In the genomic region with DNA sequence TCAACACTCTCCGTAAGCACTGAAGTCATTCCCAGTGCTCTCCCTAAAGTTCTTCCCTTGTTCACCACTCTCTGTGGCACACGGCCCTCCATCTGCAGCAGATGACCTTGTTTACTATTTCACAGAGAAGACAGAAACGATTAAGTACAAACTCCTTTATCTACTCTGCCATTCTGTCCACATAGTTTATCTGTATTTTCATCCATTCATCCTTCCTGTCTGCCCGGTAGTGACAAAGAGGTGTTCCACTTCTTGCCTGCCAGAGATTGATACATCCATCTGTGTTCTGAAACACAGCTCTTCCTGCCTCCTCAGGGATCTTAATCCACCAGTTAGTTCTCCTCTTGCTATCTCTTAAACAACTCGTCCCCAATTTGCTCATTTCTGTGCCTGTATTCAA, we compare ENCODE assay signal across 1 cellular context.
TF ChIP-seq lines count a peak whose summit lies in the region.

No MANE protein-coding gene starts in this region.

TF ChIP-seq in K562, 482 proteins besides CTCF, POLR2A, EP300 and RAD21 (continued from another document and continues in another):
- TF ChIP-seq, protein P1, sequence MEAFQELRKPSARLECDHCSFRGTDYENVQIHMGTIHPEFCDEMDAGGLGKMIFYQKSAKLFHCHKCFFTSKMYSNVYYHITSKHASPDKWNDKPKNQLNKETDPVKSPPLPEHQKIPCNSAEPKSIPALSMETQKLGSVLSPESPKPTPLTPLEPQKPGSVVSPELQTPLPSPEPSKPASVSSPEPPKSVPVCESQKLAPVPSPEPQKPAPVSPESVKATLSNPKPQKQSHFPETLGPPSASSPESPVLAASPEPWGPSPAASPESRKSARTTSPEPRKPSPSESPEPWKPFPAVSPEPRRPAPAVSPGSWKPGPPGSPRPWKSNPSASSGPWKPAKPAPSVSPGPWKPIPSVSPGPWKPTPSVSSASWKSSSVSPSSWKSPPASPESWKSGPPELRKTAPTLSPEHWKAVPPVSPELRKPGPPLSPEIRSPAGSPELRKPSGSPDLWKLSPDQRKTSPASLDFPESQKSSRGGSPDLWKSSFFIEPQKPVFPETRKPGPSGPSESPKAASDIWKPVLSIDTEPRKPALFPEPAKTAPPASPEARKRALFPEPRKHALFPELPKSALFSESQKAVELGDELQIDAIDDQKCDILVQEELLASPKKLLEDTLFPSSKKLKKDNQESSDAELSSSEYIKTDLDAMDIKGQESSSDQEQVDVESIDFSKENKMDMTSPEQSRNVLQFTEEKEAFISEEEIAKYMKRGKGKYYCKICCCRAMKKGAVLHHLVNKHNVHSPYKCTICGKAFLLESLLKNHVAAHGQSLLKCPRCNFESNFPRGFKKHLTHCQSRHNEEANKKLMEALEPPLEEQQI (IDR thresholded peaks at IDR 0.05) = peak; percentile 92
- TF ChIP-seq ARID2 (IDR thresholded peaks at IDR 0.05) (no peak), FOXM1 (IDR thresholded peaks at IDR 0.05; ENCODE audit: low read depth) (peak; percentile 97), FOXM1 (CRISPR knock-in tag; IDR thresholded peaks at IDR 0.05; ENCODE audit: low read depth) (no peak), MTA1 (IDR thresholded peaks at IDR 0.05; ENCODE audit: borderline replicate concordance) (peak; percentile 41; the same call in 1 of the 2 replicates), NCOR1 (IDR thresholded peaks at IDR 0.05) (peak; percentile 99), DPF2 (IDR thresholded peaks at IDR 0.05) (peak; percentile 96), CREB1 (IDR thresholded peaks at IDR 0.05) (peak; percentile 64; the same call in 1 of the 2 replicates), CREB1 (CRISPR knock-in tag; IDR thresholded peaks at IDR 0.05) (no peak), MTA3 (IDR thresholded peaks at IDR 0.05; ENCODE audit: borderline replicate concordance) (peak; percentile 46; the same call in 1 of the 2 replicates), SMARCE1 (IDR thresholded peaks at IDR 0.05) (peak; percentile 84), ELF4 (CRISPR knock-in tag; IDR thresholded peaks at IDR 0.05) (0 out of 2 replicates have a peak, but pooled peaks have one; percentile 33), NFIC (IDR thresholded peaks at IDR 0.05) (peak; percentile 94), JUND (IDR thresholded peaks at IDR 0.05; ENCODE audit: borderline replicate concordance, low read depth, low read length) (peak; percentile 61; the same call in 1 of the 2 replicates), JUND (tag; IDR thresholded peaks at IDR 0.05; ENCODE audit: borderline replicate concordance, low read depth, low read length) (peak; percentile 26; the same call in 1 of the 3 replicates), TCFL5 (CRISPR knock-in tag; conservative IDR thresholded peaks at IDR 0.05) (no peak), RCOR1 (IDR thresholded peaks at IDR 0.05; ENCODE audit: borderline replicate concordance in 1 of 2, low read depth in 2 of 2, low read length in 2 of 2) (peak in 1 of 2 experiments; percentile 87; a peak in 2 of 4 replicates), PYGO2 (tag; IDR thresholded peaks at IDR 0.05) (peak; percentile 68; the same call in 1 of the 2 replicates), KDM1A (IDR thresholded peaks at IDR 0.05) (peak; percentile 83 to 90), ZNF644 (tag; IDR thresholded peaks at IDR 0.05; ENCODE audit: low read depth) (peak; percentile 71; the same call in 1 of the 2 replicates), EP400 (IDR thresholded peaks at IDR 0.05) (peak; percentile 56; the same call in 1 of the 2 replicates), MAFG (tag; conservative IDR thresholded peaks at IDR 0.05) (0 out of 2 replicates have a peak, but pooled peaks have one; percentile 11), PCBP2 (IDR thresholded peaks at IDR 0.05; ENCODE audit: low read depth, low read length, poor library complexity, severe bottlenecking) (no peak), NR2C1 (IDR thresholded peaks at IDR 0.05) (0 out of 2 replicates have a peak, but pooled peaks have one; percentile 16), NR2C1 (tag; IDR thresholded peaks at IDR 0.05) (peak; percentile 67), STAT5A (IDR thresholded peaks at IDR 0.05; ENCODE audit: borderline replicate concordance, low read length) (peak; percentile 96), NCOA1 (IDR thresholded peaks at IDR 0.05; ENCODE audit: low read depth) (peak; percentile 93; the same call in 1 of the 2 replicates), RNF2 (IDR thresholded peaks at IDR 0.05) (peak; percentile 83; the same call in 1 of the 2 replicates), NFATC3 (IDR thresholded peaks at IDR 0.05) (peak; percentile 47; the same call in 1 of the 2 replicates), ZBED1 (IDR thresholded peaks at IDR 0.05) (peak; percentile 75), FUS (optimal IDR thresholded peaks at IDR 0.05; ENCODE audit: low read depth, low read length) (no peak), ZEB2 (IDR thresholded peaks at IDR 0.05) (peak; percentile 87), ADNP (tag; IDR thresholded peaks at IDR 0.05) (peak; percentile 60), ZNF766 (CRISPR knock-in tag; conservative IDR thresholded peaks at IDR 0.05) (peak; percentile 66; the same call in 1 of the 2 replicates), ESRRA (IDR thresholded peaks at IDR 0.05; ENCODE audit: borderline replicate concordance, low read depth) (peak; percentile 59; the same call in 1 of the 2 replicates), HLTF (IDR thresholded peaks at IDR 0.05) (peak; percentile 96), NONO (IDR thresholded peaks at IDR 0.05; ENCODE audit: low read depth in 2 of 2, low read length in 1 of 2) (peak in 1 of 2 experiments; percentile 80; a peak in 1 of 4 replicates), MTA2 (IDR thresholded peaks at IDR 0.05; ENCODE audit: low read depth) (peak; percentile 96), FOXK2 (conservative IDR thresholded peaks at IDR 0.05 in 1 of 2, IDR thresholded peaks at IDR 0.05 in 1 of 2; ENCODE audit: low read depth in 2 of 2) (peak; percentile 94 to 97), MCM3 (IDR thresholded peaks at IDR 0.05) (no peak), POLR2AphosphoS5 (IDR thresholded peaks at IDR 0.05; ENCODE audit: control insufficient read depth, insufficient read depth, low read depth, low read length) (peak; percentile 94), RFX5 (IDR thresholded peaks at IDR 0.05; ENCODE audit: low read depth, low read length) (no peak), ATF7 (IDR thresholded peaks at IDR 0.05) (peak; percentile 51; the same call in 1 of the 2 replicates), CREM (IDR thresholded peaks at IDR 0.05; ENCODE audit: low read depth) (peak; percentile 59), CBX3 (IDR thresholded peaks at IDR 0.05; ENCODE audit: borderline replicate concordance in 1 of 2, low read length in 2 of 2) (no peak), SP2 (IDR thresholded peaks at IDR 0.05; ENCODE audit: extremely low read depth, low read depth, low read length, poor library complexity, severe bottlenecking) (no peak)
- TF ChIP-seq, protein P2, sequence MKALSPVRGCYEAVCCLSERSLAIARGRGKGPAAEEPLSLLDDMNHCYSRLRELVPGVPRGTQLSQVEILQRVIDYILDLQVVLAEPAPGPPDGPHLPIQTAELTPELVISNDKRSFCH (CRISPR knock-in tag; IDR thresholded peaks at IDR 0.05) = no peak
- TF ChIP-seq, protein P2 (tag; IDR thresholded peaks at IDR 0.05) = peak; percentile 60
- TF ChIP-seq, protein P3, sequence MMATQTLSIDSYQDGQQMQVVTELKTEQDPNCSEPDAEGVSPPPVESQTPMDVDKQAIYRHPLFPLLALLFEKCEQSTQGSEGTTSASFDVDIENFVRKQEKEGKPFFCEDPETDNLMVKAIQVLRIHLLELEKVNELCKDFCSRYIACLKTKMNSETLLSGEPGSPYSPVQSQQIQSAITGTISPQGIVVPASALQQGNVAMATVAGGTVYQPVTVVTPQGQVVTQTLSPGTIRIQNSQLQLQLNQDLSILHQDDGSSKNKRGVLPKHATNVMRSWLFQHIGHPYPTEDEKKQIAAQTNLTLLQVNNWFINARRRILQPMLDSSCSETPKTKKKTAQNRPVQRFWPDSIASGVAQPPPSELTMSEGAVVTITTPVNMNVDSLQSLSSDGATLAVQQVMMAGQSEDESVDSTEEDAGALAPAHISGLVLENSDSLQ (IDR thresholded peaks at IDR 0.05) = peak; percentile 75
- TF ChIP-seq, protein P4, sequence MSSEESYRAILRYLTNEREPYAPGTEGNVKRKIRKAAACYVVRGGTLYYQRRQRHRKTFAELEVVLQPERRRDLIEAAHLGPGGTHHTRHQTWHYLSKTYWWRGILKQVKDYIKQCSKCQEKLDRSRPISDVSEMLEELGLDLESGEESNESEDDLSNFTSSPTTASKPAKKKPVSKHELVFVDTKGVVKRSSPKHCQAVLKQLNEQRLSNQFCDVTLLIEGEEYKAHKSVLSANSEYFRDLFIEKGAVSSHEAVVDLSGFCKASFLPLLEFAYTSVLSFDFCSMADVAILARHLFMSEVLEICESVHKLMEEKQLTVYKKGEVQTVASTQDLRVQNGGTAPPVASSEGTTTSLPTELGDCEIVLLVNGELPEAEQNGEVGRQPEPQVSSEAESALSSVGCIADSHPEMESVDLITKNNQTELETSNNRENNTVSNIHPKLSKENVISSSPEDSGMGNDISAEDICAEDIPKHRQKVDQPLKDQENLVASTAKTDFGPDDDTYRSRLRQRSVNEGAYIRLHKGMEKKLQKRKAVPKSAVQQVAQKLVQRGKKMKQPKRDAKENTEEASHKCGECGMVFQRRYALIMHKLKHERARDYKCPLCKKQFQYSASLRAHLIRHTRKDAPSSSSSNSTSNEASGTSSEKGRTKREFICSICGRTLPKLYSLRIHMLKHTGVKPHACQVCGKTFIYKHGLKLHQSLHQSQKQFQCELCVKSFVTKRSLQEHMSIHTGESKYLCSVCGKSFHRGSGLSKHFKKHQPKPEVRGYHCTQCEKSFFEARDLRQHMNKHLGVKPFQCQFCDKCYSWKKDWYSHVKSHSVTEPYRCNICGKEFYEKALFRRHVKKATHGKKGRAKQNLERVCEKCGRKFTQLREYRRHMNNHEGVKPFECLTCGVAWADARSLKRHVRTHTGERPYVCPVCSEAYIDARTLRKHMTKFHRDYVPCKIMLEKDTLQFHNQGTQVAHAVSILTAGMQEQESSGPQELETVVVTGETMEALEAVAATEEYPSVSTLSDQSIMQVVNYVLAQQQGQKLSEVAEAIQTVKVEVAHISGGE (CRISPR knock-in tag; IDR thresholded peaks at IDR 0.05) = peak in 1 of 3 experiments; percentile 69; a peak in 2 of 6 replicates
- TF ChIP-seq, protein P5, sequence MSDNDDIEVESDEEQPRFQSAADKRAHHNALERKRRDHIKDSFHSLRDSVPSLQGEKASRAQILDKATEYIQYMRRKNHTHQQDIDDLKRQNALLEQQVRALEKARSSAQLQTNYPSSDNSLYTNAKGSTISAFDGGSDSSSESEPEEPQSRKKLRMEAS (CRISPR knock-in tag; IDR thresholded peaks at IDR 0.05) = no peak
- TF ChIP-seq, protein P6, sequence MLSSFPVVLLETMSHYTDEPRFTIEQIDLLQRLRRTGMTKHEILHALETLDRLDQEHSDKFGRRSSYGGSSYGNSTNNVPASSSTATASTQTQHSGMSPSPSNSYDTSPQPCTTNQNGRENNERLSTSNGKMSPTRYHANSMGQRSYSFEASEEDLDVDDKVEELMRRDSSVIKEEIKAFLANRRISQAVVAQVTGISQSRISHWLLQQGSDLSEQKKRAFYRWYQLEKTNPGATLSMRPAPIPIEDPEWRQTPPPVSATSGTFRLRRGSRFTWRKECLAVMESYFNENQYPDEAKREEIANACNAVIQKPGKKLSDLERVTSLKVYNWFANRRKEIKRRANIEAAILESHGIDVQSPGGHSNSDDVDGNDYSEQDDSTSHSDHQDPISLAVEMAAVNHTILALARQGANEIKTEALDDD (IDR thresholded peaks at IDR 0.05) = peak; percentile 72; the same call in 1 of the 2 replicates
- TF ChIP-seq, protein P7, sequence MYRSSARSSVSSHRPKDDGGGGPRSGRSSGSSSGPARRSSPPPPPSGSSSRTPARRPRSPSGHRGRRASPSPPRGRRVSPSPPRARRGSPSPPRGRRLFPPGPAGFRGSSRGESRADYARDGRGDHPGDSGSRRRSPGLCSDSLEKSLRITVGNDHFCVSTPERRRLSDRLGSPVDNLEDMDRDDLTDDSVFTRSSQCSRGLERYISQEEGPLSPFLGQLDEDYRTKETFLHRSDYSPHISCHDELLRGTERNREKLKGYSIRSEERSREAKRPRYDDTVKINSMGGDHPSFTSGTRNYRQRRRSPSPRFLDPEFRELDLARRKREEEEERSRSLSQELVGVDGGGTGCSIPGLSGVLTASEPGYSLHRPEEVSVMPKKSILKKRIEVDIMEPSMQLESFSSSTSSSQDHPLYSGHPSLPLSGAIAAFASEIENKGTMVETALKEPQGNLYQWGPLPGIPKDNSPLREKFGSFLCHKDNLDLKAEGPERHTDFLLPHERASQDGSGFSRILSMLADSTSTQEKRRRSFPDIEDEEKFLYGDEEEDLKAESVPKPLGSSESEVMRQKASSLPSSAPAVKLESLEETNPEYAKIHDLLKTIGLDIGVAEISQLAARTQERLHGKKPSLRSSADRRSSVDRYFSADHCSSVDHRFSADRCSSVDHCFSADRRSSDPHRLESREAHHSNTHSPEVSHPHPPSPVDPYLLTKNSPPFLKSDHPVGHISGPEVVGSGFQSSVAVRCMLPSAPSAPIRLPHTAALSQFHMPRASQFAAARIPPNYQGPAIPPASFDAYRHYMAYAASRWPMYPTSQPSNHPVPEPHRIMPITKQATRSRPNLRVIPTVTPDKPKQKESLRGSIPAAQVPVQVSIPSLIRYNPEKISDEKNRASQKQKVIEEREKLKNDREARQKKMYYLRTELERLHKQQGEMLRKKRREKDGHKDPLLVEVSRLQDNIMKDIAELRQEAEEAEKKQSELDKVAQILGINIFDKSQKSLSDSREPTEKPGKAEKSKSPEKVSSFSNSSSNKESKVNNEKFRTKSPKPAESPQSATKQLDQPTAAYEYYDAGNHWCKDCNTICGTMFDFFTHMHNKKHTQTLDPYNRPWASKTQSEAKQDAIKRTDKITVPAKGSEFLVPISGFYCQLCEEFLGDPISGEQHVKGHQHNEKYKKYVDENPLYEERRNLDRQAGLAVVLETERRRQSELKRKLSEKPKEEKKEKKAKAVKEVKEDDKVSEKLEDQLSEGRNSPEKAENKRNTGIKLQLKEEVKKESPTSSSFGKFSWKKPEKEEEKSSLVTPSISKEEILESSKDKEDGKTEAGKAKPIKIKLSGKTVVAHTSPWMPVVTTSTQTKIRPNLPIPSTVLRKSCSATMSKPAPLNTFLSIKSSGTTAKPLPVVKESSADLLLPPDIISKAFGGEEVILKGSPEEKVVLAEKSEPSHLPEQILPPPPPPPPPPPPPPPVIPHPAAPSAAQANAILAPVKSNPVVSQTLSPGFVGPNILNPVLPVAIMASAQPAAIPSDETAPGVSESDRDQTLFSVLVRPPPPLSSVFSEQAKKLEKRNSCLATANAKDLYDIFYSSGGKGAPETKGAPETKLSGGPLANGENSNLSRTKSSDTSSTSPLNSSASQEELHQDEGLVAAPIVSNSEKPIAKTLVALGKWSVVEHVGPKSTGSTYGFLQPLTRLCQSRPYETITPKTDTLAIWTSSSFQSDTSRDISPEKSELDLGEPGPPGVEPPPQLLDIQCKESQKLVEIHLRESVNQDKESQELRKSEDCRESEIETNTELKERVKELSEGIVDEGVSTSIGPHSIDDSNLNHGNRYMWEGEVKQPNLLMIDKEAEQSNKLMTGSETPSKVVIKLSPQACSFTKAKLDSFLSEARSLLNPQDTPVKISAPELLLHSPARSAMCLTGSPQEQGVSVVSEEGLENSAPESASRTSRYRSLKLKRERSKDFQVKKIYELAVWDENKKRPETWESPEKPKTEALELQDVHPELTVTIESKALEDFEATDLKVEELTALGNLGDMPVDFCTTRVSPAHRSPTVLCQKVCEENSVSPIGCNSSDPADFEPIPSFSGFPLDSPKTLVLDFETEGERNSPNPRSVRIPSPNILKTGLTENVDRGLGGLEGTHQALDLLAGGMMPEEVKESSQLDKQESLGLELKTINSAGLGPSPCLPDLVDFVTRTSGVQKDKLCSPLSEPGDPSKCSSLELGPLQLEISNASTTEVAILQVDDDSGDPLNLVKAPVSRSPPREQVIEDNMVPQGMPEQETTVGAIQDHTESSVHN (IDR thresholded peaks at IDR 0.05; ENCODE audit: borderline replicate concordance in 1 of 2, low read depth in 1 of 2) = peak in 1 of 2 experiments; percentile 30; a peak in 1 of 4 replicates
